13 cellular contexts compared by ENCODE assay signal in genomic region chr18:22344908-22345670, GRCh38.
DNase-seq lines count a peak whose midpoint lies in the region; ATAC-seq and TF ChIP-seq lines count a peak whose summit lies in the region.
"Had no signal": no experiment of that assay in that cellular context is flagged by ENCODE, and none has a peak within 500 bp of the region (broad histone marks: within the 10 kb centered on the region; RNA-seq: fewer than 3 reads in every experiment).

No MANE protein-coding gene starts in this region.

- H3K4me3 ChIP-seq in thyroid gland (replicated peaks in 1 of 3): no peak overlapping the region
- H3K4me3 ChIP-seq: gastroesophageal sphincter, prostate gland had no signal

- H3K27ac Mint-ChIP-seq in activated naive CD4-positive, alpha-beta T cell treated with anti-CD3 and anti-CD28 coated beads, Interleukin-2, amount 10 ng/mL, durations not matched to agents 7 days and 5 days: peak overlapping the region; percentile 74
- H3K27ac Mint-ChIP-seq in T-cell (peak overlapping the region; percentile 95 to 97), immature natural killer cell (peak overlapping the region; percentile 89 to 99 (median 99))
- H3K27ac Mint-ChIP-seq: activated naive CD4-positive, alpha-beta T cell treated with anti-CD3 and anti-CD28 coated beads, Interleukin-2, amount 50 U/mL, for 72 hours had no signal

- H3K9me3 Mint-ChIP-seq in activated naive CD4-positive, alpha-beta T cell treated with anti-CD3 and anti-CD28 coated beads, Interleukin-2, amount 10 ng/mL, durations not matched to agents 7 days and 5 days: no peaks in the 10 kb centered on the region
- H3K9me3 Mint-ChIP-seq in T-cell: no peaks in the 10 kb centered on the region
- no peaks in the 10 kb centered on the region for H3K9me3 Mint-ChIP-seq in immature natural killer cell
- H3K9me3 Mint-ChIP-seq: activated naive CD4-positive, alpha-beta T cell treated with anti-CD3 and anti-CD28 coated beads, Interleukin-2, amount 50 U/mL, for 72 hours had no signal

- CTCF ChIA-PET in activated naive CD4-positive, alpha-beta T cell treated with anti-CD3 and anti-CD28 coated beads, Interleukin-2, amount 10 ng/mL, durations not matched to agents 7 days and 5 days (lab: Charles Lee): interaction anchor here (1.0 kb wide), 1 partner anchor 33 kb away, joined by 3 read pairs; no protein-coding TSS in a partner anchor
- CTCF ChIA-PET in T-cell (lab: Charles Lee): interaction anchor here in 1 of 2 donors (0.5 to 1.7 kb wide), 2 partner anchors 20 to 63 kb away, joined by 3 to 7 read pairs; no protein-coding TSS in a partner anchor
- CTCF ChIA-PET in RWPE1 (lab: Yijun Ruan, JAX): no interaction called here

- TF ChIP-seq POLR2A in thyroid gland (IDR thresholded peaks at IDR 0.05): no peak

- peaks cover 14% of the 10 kb centered on the region for H3K4me1 Mint-ChIP-seq in activated naive CD4-positive, alpha-beta T cell treated with anti-CD3 and anti-CD28 coated beads, Interleukin-2, amount 10 ng/mL, durations not matched to agents 7 days and 5 days
- H3K4me1 Mint-ChIP-seq in T-cell: peaks cover 52 to 71% (median 59%) of the 10 kb centered on the region in 3 donors
- H3K4me1 Mint-ChIP-seq in immature natural killer cell: peaks cover 89 to 96% of the 10 kb centered on the region in 2 donors

- peaks cover 46% of the 10 kb centered on the region for H3K27me3 Mint-ChIP-seq in activated naive CD4-positive, alpha-beta T cell treated with anti-CD3 and anti-CD28 coated beads, Interleukin-2, amount 10 ng/mL, durations not matched to agents 7 days and 5 days
- peaks cover 29 to 38% of the 10 kb centered on the region in 2 donors for H3K27me3 Mint-ChIP-seq in T-cell
- H3K27me3 Mint-ChIP-seq in immature natural killer cell (ENCODE audit: low read depth in 3 of 3): peaks cover 11 to 38% (median 15%) of the 10 kb centered on the region in 3 donors

- H3K9me3 ChIP-seq in thyroid gland: no peaks in the 10 kb centered on the region
- H3K9me3 ChIP-seq: gastroesophageal sphincter, prostate gland had no signal

- DNase-seq in activated naive CD4-positive, alpha-beta T cell treated with anti-CD3 and anti-CD28 coated beads, Interleukin-2, amount 10 ng/mL, durations not matched to agents 7 days and 5 days: no peak
- DNase-seq in activated naive CD4-positive, alpha-beta T cell treated with Interleukin-2 at 50 U/mL for 16 hours: no peak
- peak in 20 of 34 experiments; percentile 11 to 60 (median 29) for DNase-seq in T-cell
- peak; percentile 82 to 87 (median 85) for DNase-seq in immature natural killer cell
- peak in 1 of 2 donors; percentile 20 for DNase-seq in thyroid gland
- no peak for DNase-seq in COLO829 (ENCODE audit: low spot score)
- DNase-seq in ACHN: no peak
- no peak for DNase-seq in RWPE1 (ENCODE audit: low spot score)
- DNase-seq: NCI-H524 had no signal

- H3K36me3 ChIP-seq in thyroid gland: no peaks in the 10 kb centered on the region
- H3K36me3 ChIP-seq: gastroesophageal sphincter, prostate gland had no signal

- intact Hi-C loops in thyroid gland (cut with DNase I): no loop called here

- POLR2A ChIA-PET in T-cell (lab: Charles Lee) (interaction anchor here in 1 of 2 donors (0.7 to 1.5 kb wide), 2 partner anchors 63 to 588 kb away, joined by 3 to 12 read pairs; no protein-coding TSS in a partner anchor), RWPE1 (lab: Yijun Ruan, JAX; ENCODE audit: low non-redundant PET) (no interaction called here)

- no peak overlapping the region for H3K4me3 Mint-ChIP-seq in activated naive CD4-positive, alpha-beta T cell treated with anti-CD3 and anti-CD28 coated beads, Interleukin-2, amount 10 ng/mL, durations not matched to agents 7 days and 5 days
- peak overlapping the region; percentile 39 to 85 (median 79) for H3K4me3 Mint-ChIP-seq in T-cell
- H3K4me3 Mint-ChIP-seq in immature natural killer cell: peak overlapping the region; percentile 95 to 98 (median 96)

- TF ChIP-seq CTCF in thyroid gland (IDR thresholded peaks at IDR 0.05) (no peak), RWPE1 (conservative IDR thresholded peaks at IDR 0.05; ENCODE audit: low read depth) (no peak)

- 63 to 76% methylated on average over 3 of the region's 3 CpGs for WGBS in thyroid gland, 2 donors

- no peaks in the 10 kb centered on the region for H3K27me3 ChIP-seq in thyroid gland

- peak; percentile 62 to 77 (median 66) for ATAC-seq in T-cell (replicated peaks in 1 of 4)
- ATAC-seq: activated CD4-positive, CD25-positive, alpha-beta regulatory T cell treated with anti-CD3 and anti-CD28 coated beads, Interleukin-2, amount 50 U/mL, for 24 hours; gastroesophageal sphincter had no signal

- in situ Hi-C loops in ACHN (cut with HindIII; ENCODE audit: low pct_ligation_motif_present, low pct_unique_long_range_greater_than_20kb, low sequenced_read_pairs): no loop called here

- H3K4me1 ChIP-seq in thyroid gland: peaks cover 24 to 52% of the 10 kb centered on the region in 2 donors
- H3K4me1 ChIP-seq: prostate gland had no signal

- peaks cover 2% of the 10 kb centered on the region for H3K36me3 Mint-ChIP-seq in activated naive CD4-positive, alpha-beta T cell treated with anti-CD3 and anti-CD28 coated beads, Interleukin-2, amount 10 ng/mL, durations not matched to agents 7 days and 5 days
- H3K36me3 Mint-ChIP-seq in T-cell (no peaks in the 10 kb centered on the region), immature natural killer cell (no peaks in the 10 kb centered on the region)

- peak overlapping the region; percentile 63 to 83 (median 82) for H3K27ac ChIP-seq in thyroid gland
- no peak overlapping the region for H3K27ac ChIP-seq in RWPE1
- H3K27ac ChIP-seq: prostate gland had no signal

Comparison
In these comparisons a context has a peak if more than half of its experiments do, and no peak if none do; other contexts are left out.
1. DNase-seq: peak in T-cell (20 of 34) and immature natural killer cell (3 of 3); none in activated naive CD4-positive, alpha-beta T cell treated with anti-CD3 and anti-CD28 coated beads, Interleukin-2, amount 10 ng/mL, durations not matched to agents 7 days and 5 days (single experiment), activated naive CD4-positive, alpha-beta T cell treated with Interleukin-2 at 50 U/mL for 16 hours (single experiment), COLO829 (single experiment), ACHN (single experiment) and RWPE1 (single experiment).
2. Peak in every context shown above with its lines, with median percentiles within 50 percentile points of each other: H3K27ac Mint-ChIP-seq.